In genomic region chr11:75566763-75567279, GRCh38 we compare ENCODE assay signal across 2 cellular contexts.
TF ChIP-seq lines count a peak whose summit lies in the region.

No MANE protein-coding gene starts in this region.

TF ChIP-seq in HepG2, 621 proteins besides CTCF, POLR2A, EP300 and RAD21:
- TF ChIP-seq BORCS8-MEF2B (CRISPR knock-in tag; IDR thresholded peaks at IDR 0.05) (peak; percentile 99), REPIN1 (CRISPR knock-in tag; IDR thresholded peaks at IDR 0.05; ENCODE audit: borderline replicate concordance, low read depth) (peak; percentile 100), TRAFD1 (CRISPR knock-in tag; IDR thresholded peaks at IDR 0.05; ENCODE audit: borderline replicate concordance) (no peak), KLF13 (CRISPR knock-in tag; IDR thresholded peaks at IDR 0.05) (no peak), AGO1 (IDR thresholded peaks at IDR 0.05; ENCODE audit: low read depth, low read length, poor library complexity, severe bottlenecking) (peak; percentile 79), RBFOX2 (IDR thresholded peaks at IDR 0.05; ENCODE audit: low read depth, low read length) (peak; percentile 35), ZC3H13 (CRISPR knock-in tag; IDR thresholded peaks at IDR 0.05) (0 out of 2 replicates have a peak, but pooled peaks have one; percentile 9), AGO2 (optimal IDR thresholded peaks at IDR 0.05; ENCODE audit: low read depth, low read length) (peak; percentile 1)

TF ChIP-seq in H1, 55 proteins besides CTCF, POLR2A, EP300 and RAD21:
- no peak for TF ChIP-seq SAP30 (IDR thresholded peaks at IDR 0.05; ENCODE audit: insufficient read depth, insufficient replicate concordance, low read length)
- no peak for TF ChIP-seq TBP (IDR thresholded peaks at IDR 0.05; ENCODE audit: low read depth, low read length)
- TF ChIP-seq ATF3 (IDR thresholded peaks at IDR 0.05; ENCODE audit: insufficient read depth, low read depth, low read length): no peak
- TF ChIP-seq HDAC2 (IDR thresholded peaks at IDR 0.05; ENCODE audit: borderline replicate concordance in 1 of 2, low read depth in 2 of 2, low read length in 2 of 2): no peak
- no peak for TF ChIP-seq HDAC6 (IDR thresholded peaks at IDR 0.05; ENCODE audit: low read depth, low read length)
- TF ChIP-seq KDM5A (IDR thresholded peaks at IDR 0.05; ENCODE audit: low read length): no peak
- no peak for TF ChIP-seq BRCA1 (IDR thresholded peaks at IDR 0.05; ENCODE audit: low read depth, low read length)
- no peak for TF ChIP-seq E2F6 (IDR thresholded peaks at IDR 0.05)
- TF ChIP-seq POLR2AphosphoS5 (IDR thresholded peaks at IDR 0.05; ENCODE audit: low read depth, low read length): no peak
- no peak for TF ChIP-seq SP1 (IDR thresholded peaks at IDR 0.05; ENCODE audit: low read depth, low read length)
- TF ChIP-seq POU5F1 (IDR thresholded peaks at IDR 0.05; ENCODE audit: low read depth, low read length): no peak
- TF ChIP-seq SIRT6 (IDR thresholded peaks at IDR 0.05; ENCODE audit: low read length): no peak
- no peak for TF ChIP-seq KDM1A (IDR thresholded peaks at IDR 0.05; ENCODE audit: borderline replicate concordance, low read length)
- no peak for TF ChIP-seq BACH1 (IDR thresholded peaks at IDR 0.05; ENCODE audit: low read length)
- TF ChIP-seq USF2 (IDR thresholded peaks at IDR 0.05; ENCODE audit: low read length): no peak
- no peak for TF ChIP-seq SIX5 (IDR thresholded peaks at IDR 0.05; ENCODE audit: low read depth, low read length)
- TF ChIP-seq TCF12 (IDR thresholded peaks at IDR 0.05; ENCODE audit: low read depth, low read length): no peak
